Comparison of ENCODE assay signal across 32 cellular contexts in the genomic region with DNA sequence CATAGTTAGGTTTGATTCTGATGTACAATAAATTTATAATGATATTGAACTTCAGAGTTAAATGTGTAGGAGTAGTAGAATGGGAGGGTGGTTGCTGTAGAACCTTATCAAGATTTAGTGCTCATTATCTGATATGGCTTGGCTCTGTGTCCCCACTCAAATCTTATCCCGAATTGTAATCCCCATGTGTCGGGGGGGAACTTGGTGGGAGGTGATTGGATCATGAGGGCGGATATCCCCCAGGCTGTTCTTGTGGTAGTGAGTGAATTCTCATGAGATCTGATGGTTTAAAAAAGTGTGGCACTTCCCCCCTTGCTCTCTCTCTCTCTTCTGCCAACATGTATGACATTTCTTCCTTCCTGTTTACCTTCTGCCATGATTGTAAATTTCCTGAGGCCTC.
"Had no signal": no experiment of that assay in that cellular context is flagged by ENCODE, and none has a peak within 500 bp of the region (broad histone marks: within the 10 kb centered on the region; RNA-seq: fewer than 3 reads in every experiment).

No MANE protein-coding gene starts in this region.

- H3K4me3 Mint-ChIP-seq: activated CD4-positive, alpha-beta T cell treated with anti-CD3 and anti-CD28 coated beads, Interleukin-2, amount 10 ng/mL, durations not matched to agents 24 days and 14 days; activated naive CD4-positive, alpha-beta T cell treated with anti-CD3 and anti-CD28 coated beads for 36 hours; activated T-cell treated with anti-CD3 and anti-CD28 coated beads, Interleukin-2, amount 50 U/mL, for 4 hours; activated T-helper 1 cell treated with anti-CD3 and anti-CD28 coated beads, Interleukin-12 subunit alpha, Interleukin-12 subunit beta, Interleukin-2, Interleukin-4 antibody, amounts not matched to agents 30 ng/mL and 10 ng/mL and 1 ng/mL, durations not matched to agents 14 hours and 24 hours and 36 hours had no signal

- H3K27ac Mint-ChIP-seq: activated CD4-positive, alpha-beta T cell treated with anti-CD3 and anti-CD28 coated beads, Interleukin-2, amount 10 ng/mL, durations not matched to agents 24 days and 14 days; activated naive CD4-positive, alpha-beta T cell treated with anti-CD3 and anti-CD28 coated beads for 36 hours; activated naive CD4-positive, alpha-beta T cell treated with anti-CD3 and anti-CD28 coated beads, Interleukin-2, amount 50 U/mL, for 72 hours; activated T-helper 1 cell treated with anti-CD3 and anti-CD28 coated beads, Interleukin-12 subunit alpha, Interleukin-12 subunit beta, Interleukin-2, Interleukin-4 antibody, amounts not matched to agents 30 ng/mL and 10 ng/mL and 1 ng/mL, durations not matched to agents 14 hours and 24 hours and 36 hours had no signal

- H3K9me3 Mint-ChIP-seq: activated CD4-positive, alpha-beta T cell treated with anti-CD3 and anti-CD28 coated beads, Interleukin-2, amount 10 ng/mL, durations not matched to agents 24 days and 14 days; activated naive CD4-positive, alpha-beta T cell treated with anti-CD3 and anti-CD28 coated beads for 36 hours; activated naive CD4-positive, alpha-beta T cell treated with anti-CD3 and anti-CD28 coated beads, Interleukin-2, amount 50 U/mL, for 72 hours; activated T-helper 1 cell treated with anti-CD3 and anti-CD28 coated beads, Interleukin-12 subunit alpha, Interleukin-12 subunit beta, Interleukin-2, Interleukin-4 antibody, amounts not matched to agents 30 ng/mL and 10 ng/mL and 1 ng/mL, durations not matched to agents 14 hours and 24 hours and 36 hours had no signal

- H3K9me3 ChIP-seq: adrenal gland, body of pancreas, breast epithelium had no signal

- ATAC-seq: activated naive CD4-positive, alpha-beta T cell treated with anti-CD3 and anti-CD28 coated beads, Interleukin-2, amount 50 U/mL, for 72 hours; activated T-cell treated with anti-CD3 and anti-CD28 coated beads, Interleukin-2, amount 50 U/mL, for 4 hours; body of pancreas had no signal

- FAIRE-seq: astrocyte had no signal

- DNase-seq: activated CD4-positive, alpha-beta T cell treated with anti-CD3 and anti-CD28 coated beads, Interleukin-2, amount 10 ng/mL, durations not matched to agents 24 days and 14 days; activated CD4-positive, alpha-beta T cell treated with anti-CD3 and anti-CD28 coated beads, Interleukin-2, amount 50 U/mL, for 4 hours; activated CD4-positive, CD25-positive, alpha-beta regulatory T cell; activated CD8-positive, alpha-beta memory T cell treated with anti-CD3 and anti-CD28 coated beads, Interleukin-2, amount 50 U/mL, for 4 hours; activated gamma-delta T cell treated with Interleukin-2 at 50 U/mL for 16 hours; activated naive CD4-positive, alpha-beta T cell treated with anti-CD3 and anti-CD28 coated beads for 36 hours; activated T-cell treated with anti-CD3 and anti-CD28 coated beads for 4 hours; activated T-cell treated with anti-CD3 and anti-CD28 coated beads, Interleukin-2, amount 50 U/mL, for 4 hours; adrenal gland; body of pancreas; Kasumi-1; MM.1S; MV-4-11; NCI-H1092; NCI-H1436 treated with DMSO at 0.1 percent for 48 hours; NCI-H1694 treated with DMSO at 0.1 percent for 48 hours; NCI-H2029; NCI-H2227 treated with DMSO at 0.1 percent for 48 hours; NCI-H446; NCI-H510A treated with DMSO at 0.1 percent for 48 hours; NCI-H526 treated with DMSO at 0.1 percent for 48 hours; NCI-H774; Right ventricle myocardium superior; SW 1271; T-helper 1 cell; T-helper 2 cell; T-helper 9 cell; WERI-Rb-1 had no signal

- H3K27me3 ChIP-seq: adrenal gland, body of pancreas, breast epithelium had no signal

- H3K36me3 ChIP-seq: adrenal gland, breast epithelium, WERI-Rb-1 had no signal

- H3K4me1 ChIP-seq: adrenal gland, body of pancreas, breast epithelium had no signal

- H3K36me3 Mint-ChIP-seq: activated naive CD4-positive, alpha-beta T cell treated with anti-CD3 and anti-CD28 coated beads, Interleukin-2, amount 50 U/mL, for 72 hours had no signal

- H3K27ac ChIP-seq: adrenal gland, body of pancreas, breast epithelium, WERI-Rb-1 had no signal

- H3K4me3 ChIP-seq: adrenal gland, body of pancreas, breast epithelium had no signal
